ENCODE assay signal across 10 cellular contexts in genomic region chr5:9456435-9457042, GRCh38.
DNase-seq lines count a peak whose midpoint lies in the region; ATAC-seq and TF ChIP-seq lines count a peak whose summit lies in the region.
"Had no signal": no experiment of that assay in that cellular context is flagged by ENCODE, and none has a peak within 500 bp of the region (broad histone marks: within the 10 kb centered on the region; RNA-seq: fewer than 3 reads in every experiment).

No MANE protein-coding gene starts in this region.

- H3F3A ChIP-seq in GM23248 (ENCODE audit: insufficient read depth) = peaks cover 33% of the 10 kb centered on the region

- no peaks in the 10 kb centered on the region; the same call in 1 of the 2 replicates for H3K36me3 ChIP-seq in GM23248 (ENCODE audit: low read depth)
- H3K36me3 ChIP-seq in psoas muscle (ENCODE audit: insufficient read depth in 1 of 2, low read depth in 1 of 2) = no peaks in the 10 kb centered on the region
- H3K36me3 ChIP-seq: left ventricle myocardium inferior, upper lobe of right lung had no signal

- in situ Hi-C loops in GM23248 (cut with MboI) = no loop called here

- no peak overlapping the region for H3K27ac ChIP-seq in GM23248
- H3K27ac ChIP-seq in psoas muscle = no peak overlapping the region
- H3K27ac ChIP-seq: upper lobe of right lung had no signal

- H4K20me1 ChIP-seq in GM23248 (ENCODE audit: insufficient read depth) = no peaks in the 10 kb centered on the region

- H3K27me3 ChIP-seq in GM23248 (replicated peaks; ENCODE audit: insufficient read depth) = no peaks in the 10 kb centered on the region
- no peaks in the 10 kb centered on the region for H3K27me3 ChIP-seq in psoas muscle (ENCODE audit: insufficient read depth in 3 of 3, low read length in 2 of 3)
- H3K27me3 ChIP-seq: upper lobe of right lung had no signal

- H3K4me3 ChIP-seq in GM23248 (no peak overlapping the region), foreskin fibroblast (ENCODE audit: low read depth in 1 of 2, low read length in 2 of 2) (no peak overlapping the region), psoas muscle (no peak overlapping the region)
- H3K4me3 ChIP-seq: left ventricle myocardium inferior, upper lobe of right lung had no signal

- no peak overlapping the region for H2AFZ ChIP-seq in GM23248

- intact Hi-C loops in psoas muscle (cut with DNase I) = no loop called here

- H3K4me1 ChIP-seq in GM23248 (ENCODE audit: insufficient read depth) (peaks cover 25% of the 10 kb centered on the region), psoas muscle (no peaks in the 10 kb centered on the region)
- H3K4me1 ChIP-seq: upper lobe of right lung had no signal

- H3K9ac ChIP-seq in GM23248 = no peak overlapping the region

- 71 to 78% methylated on average over 3 of the region's 3 CpGs for WGBS in GM23248 (ENCODE audit: low coverage in 1 of 2, low lambda C conversion rate in 2 of 2, missing lambda C conversion rate in 2 of 2), 2 experiments
- 71 to 78% (median 72%) methylated on average over 3 of the region's 3 CpGs for WGBS in psoas muscle, 3 donors

- H3K79me2 ChIP-seq in GM23248 (ENCODE audit: insufficient read depth) = peaks cover 12% of the 10 kb centered on the region; the same call in 1 of the 2 replicates

- no peak overlapping the region for H3K4me2 ChIP-seq in GM23248 (ENCODE audit: unreplicated experiment)

- DNase-seq in GM23248 (peak; percentile 28), T1000 (lab: John Stamatoyannopoulos, UW) (peak; percentile 4), foreskin fibroblast (peak; percentile 92 to 95), renal cortical epithelial cell (ENCODE audit: low read depth) (peak; percentile 13), ecto neural progenitor cell (ENCODE audit: low spot score) (no peak), NCI-H446 treated with DMSO at 0.1 percent for 48 hours (lab: John Stamatoyannopoulos, UW) (no peak), psoas muscle (no peak), activated T-cell treated with anti-CD3 and anti-CD28 coated beads for 4 hours (no peak)
- DNase-seq: left ventricle myocardium inferior, upper lobe of right lung had no signal

- H3K9me2 ChIP-seq in GM23248 (ENCODE audit: insufficient read depth) = no peaks in the 10 kb centered on the region

- no peak for ATAC-seq in psoas muscle
- ATAC-seq: upper lobe of right lung had no signal

- H3K9me3 ChIP-seq in GM23248 (ENCODE audit: low read depth) (no peaks in the 10 kb centered on the region), psoas muscle (peaks cover 4% of the 10 kb centered on the region)
- H3K9me3 ChIP-seq: upper lobe of right lung had no signal

- no peak for TF ChIP-seq CTCF in foreskin fibroblast (IDR thresholded peaks at IDR 0.05; ENCODE audit: low read depth, low read length)
- TF ChIP-seq CTCF in psoas muscle (IDR thresholded peaks at IDR 0.05) = no peak

Comparison
In these comparisons a context has a peak if more than half of its experiments do, and no peak if none do; other contexts are left out.
1. DNase-seq: peak in GM23248 (single experiment), T1000 (single experiment), foreskin fibroblast (2 of 2) and renal cortical epithelial cell (single experiment); none in ecto neural progenitor cell (single experiment), NCI-H446 treated with DMSO at 0.1 percent for 48 hours (single experiment), psoas muscle (0 of 2) and activated T-cell treated with anti-CD3 and anti-CD28 coated beads for 4 hours (single experiment).